Comparison of ENCODE assay signal across 6 cellular contexts in genomic region chr5:106858616-106859015, GRCh38.
"Had no signal": no experiment of that assay in that cellular context is flagged by ENCODE, and none has a peak within 500 bp of the region (broad histone marks: within the 10 kb centered on the region; RNA-seq: fewer than 3 reads in every experiment).

No MANE protein-coding gene starts in this region.

- H3K4me3 Mint-ChIP-seq: H9, IgD-negative memory B cell had no signal

- H3K36me3 Mint-ChIP-seq: IgD-negative memory B cell had no signal

- ATAC-seq: HepG2 had no signal

- H3K9me3 Mint-ChIP-seq: IgD-negative memory B cell had no signal

- H3K9ac ChIP-seq: GM23248 had no signal

- H3K4me1 Mint-ChIP-seq: IgD-negative memory B cell had no signal

- H3K27ac ChIP-seq: GM23248, HL-60 had no signal

- H3K27me3 Mint-ChIP-seq: IgD-negative memory B cell had no signal

- DNase-seq: GM23248, H9, HCEC 1CT had no signal

- H3K4me3 ChIP-seq: GM23248 had no signal

- H3K27ac Mint-ChIP-seq: H9, IgD-negative memory B cell had no signal

- H2AFZ ChIP-seq: GM23248 had no signal
